29 cellular contexts compared by ENCODE assay signal in genomic region chr1:175690298-175690697, GRCh38. TPM values are rescaled to one million over a fixed set of nuclear protein-coding genes. Genes with fewer than 3 reads are reported as not detected.
DNase-seq lines count a peak whose midpoint lies in the region; ATAC-seq and TF ChIP-seq lines count a peak whose summit lies in the region.
"Had no signal": no experiment of that assay in that cellular context is flagged by ENCODE, and none has a peak within 500 bp of the region (broad histone marks: within the 10 kb centered on the region; RNA-seq: fewer than 3 reads in every experiment).

No MANE protein-coding gene starts in this region.

- H3K27me3 Mint-ChIP-seq in activated T-helper 1 cell treated with anti-CD3 and anti-CD28 coated beads, Interleukin-12 subunit alpha, Interleukin-12 subunit beta, Interleukin-2, Interleukin-4 antibody, amounts not matched to agents 30 ng/mL and 10 ng/mL and 1 ng/mL, durations not matched to agents 14 hours and 24 hours and 36 hours (ENCODE audit: insufficient read depth) = peaks cover 12% of the 10 kb centered on the region
- H3K27me3 Mint-ChIP-seq in T-helper 17 cell = peaks cover 17% of the 10 kb centered on the region

- ATAC-seq in GM18517 (IDR thresholded peaks at IDR 0.05; ENCODE audit: unreplicated experiment) = peak; percentile 52
- peak; percentile 44 for ATAC-seq in GM21529 (IDR thresholded peaks at IDR 0.05; ENCODE audit: unreplicated experiment)
- peak; percentile 78 for ATAC-seq in HG03442 (IDR thresholded peaks at IDR 0.05; ENCODE audit: unreplicated experiment)
- ATAC-seq in T-helper 17 cell = no peak
- ATAC-seq: activated CD8-positive, alpha-beta T cell treated with anti-CD3 and anti-CD28 coated beads for 36 hours; esophagus mucosa; right cardiac atrium; T-cell had no signal

- no peaks in the 10 kb centered on the region for H3K36me3 Mint-ChIP-seq in activated T-helper 1 cell treated with anti-CD3 and anti-CD28 coated beads, Interleukin-12 subunit alpha, Interleukin-12 subunit beta, Interleukin-2, Interleukin-4 antibody, amounts not matched to agents 30 ng/mL and 10 ng/mL and 1 ng/mL, durations not matched to agents 14 hours and 24 hours and 36 hours (ENCODE audit: low read depth)
- no peaks in the 10 kb centered on the region for H3K36me3 Mint-ChIP-seq in T-helper 17 cell (ENCODE audit: low read depth)
- H3K36me3 Mint-ChIP-seq: neural progenitor cell, T-cell had no signal

- DNase-seq in GM12865 (ENCODE audit: low read depth) (peak; percentile 40), T-helper 17 cell (no peak), posterior cingulate gyrus (no peak)
- no peak for DNase-seq in activated T-helper 1 cell treated with anti-CD3 and anti-CD28 coated beads, Interleukin-12 subunit alpha, Interleukin-12 subunit beta, Interleukin-2, Interleukin-4 antibody, amounts not matched to agents 30 ng/mL and 10 ng/mL and 1 ng/mL, durations not matched to agents 14 hours and 24 hours and 36 hours (ENCODE audit: low spot score)
- DNase-seq: activated CD4-positive, CD25-positive, alpha-beta regulatory T cell treated with anti-CD3 and anti-CD28 coated beads, Interleukin-2, amount 50 U/mL, for 72 hours; activated CD8-positive, alpha-beta T cell treated with anti-CD3 and anti-CD28 coated beads for 36 hours; activated effector memory CD4-positive, alpha-beta T cell treated with Interleukin-2 at 50 U/mL for 16 hours; C1 segment of cervical spinal cord; Caco-2; DND-41; endodermal cell; foreskin fibroblast; KG1; MM.1S; NCI-H2081 treated with DMSO at 0.1 percent for 48 hours; NCI-H446; right cardiac atrium; RPMI8226; spleen; T-cell had no signal

- no peaks in the 10 kb centered on the region for H3K9me3 Mint-ChIP-seq in activated T-helper 1 cell treated with anti-CD3 and anti-CD28 coated beads, Interleukin-12 subunit alpha, Interleukin-12 subunit beta, Interleukin-2, Interleukin-4 antibody, amounts not matched to agents 30 ng/mL and 10 ng/mL and 1 ng/mL, durations not matched to agents 14 hours and 24 hours and 36 hours
- H3K9me3 Mint-ChIP-seq: activated CD8-positive, alpha-beta T cell treated with anti-CD3 and anti-CD28 coated beads for 36 hours; central memory CD8-positive, alpha-beta T cell; dendritic cell treated with granulocyte-macrophage colony-stimulating factor and Interleukin-4, amounts not matched to agents 40 ng/mL and 50 ng/mL, for 4 days; endodermal cell; neural progenitor cell; T-cell had no signal

- H3K4me3 ChIP-seq in GM12865 (ENCODE audit: low read depth, low read length) = no peak overlapping the region
- H3K4me3 ChIP-seq: neural progenitor cell, SJSA1, spleen had no signal

- no peak for TF ChIP-seq CTCF in GM12865 (IDR thresholded peaks at IDR 0.05; ENCODE audit: insufficient read depth, low read depth, low read length, missing control alignments)

- H3K9me3 ChIP-seq in T-helper 17 cell (ENCODE audit: control insufficient read depth, low read length, poor library complexity, severe bottlenecking) = no peaks in the 10 kb centered on the region
- H3K9me3 ChIP-seq: Caco-2, SJSA1, spleen had no signal

- H3K27ac Mint-ChIP-seq in activated T-helper 1 cell treated with anti-CD3 and anti-CD28 coated beads, Interleukin-12 subunit alpha, Interleukin-12 subunit beta, Interleukin-2, Interleukin-4 antibody, amounts not matched to agents 30 ng/mL and 10 ng/mL and 1 ng/mL, durations not matched to agents 14 hours and 24 hours and 36 hours = no peak overlapping the region
- H3K27ac Mint-ChIP-seq in T-helper 17 cell = no peak overlapping the region
- H3K27ac Mint-ChIP-seq: activated CD8-positive, alpha-beta T cell treated with anti-CD3 and anti-CD28 coated beads for 36 hours; dendritic cell treated with granulocyte-macrophage colony-stimulating factor and Interleukin-4, amounts not matched to agents 40 ng/mL and 50 ng/mL, for 4 days; endodermal cell; neural progenitor cell; T-cell had no signal

- no peak overlapping the region for H3K4me3 Mint-ChIP-seq in activated T-helper 1 cell treated with anti-CD3 and anti-CD28 coated beads, Interleukin-12 subunit alpha, Interleukin-12 subunit beta, Interleukin-2, Interleukin-4 antibody, amounts not matched to agents 30 ng/mL and 10 ng/mL and 1 ng/mL, durations not matched to agents 14 hours and 24 hours and 36 hours
- H3K4me3 Mint-ChIP-seq in T-helper 17 cell = no peak overlapping the region
- H3K4me3 Mint-ChIP-seq: activated CD8-positive, alpha-beta T cell treated with anti-CD3 and anti-CD28 coated beads for 36 hours; central memory CD8-positive, alpha-beta T cell; dendritic cell treated with granulocyte-macrophage colony-stimulating factor and Interleukin-4, amounts not matched to agents 40 ng/mL and 50 ng/mL, for 4 days; endodermal cell; neural progenitor cell; T-cell had no signal

- H3K4me1 Mint-ChIP-seq in activated T-helper 1 cell treated with anti-CD3 and anti-CD28 coated beads, Interleukin-12 subunit alpha, Interleukin-12 subunit beta, Interleukin-2, Interleukin-4 antibody, amounts not matched to agents 30 ng/mL and 10 ng/mL and 1 ng/mL, durations not matched to agents 14 hours and 24 hours and 36 hours (ENCODE audit: low read depth) = no peaks in the 10 kb centered on the region
- H3K4me1 Mint-ChIP-seq in T-helper 17 cell = no peaks in the 10 kb centered on the region
- H3K4me1 Mint-ChIP-seq: central memory CD8-positive, alpha-beta T cell; neural progenitor cell; T-cell had no signal

- intact Hi-C loops in activated T-helper 1 cell treated with anti-CD3 and anti-CD28 coated beads, Interleukin-12 subunit alpha, Interleukin-12 subunit beta, Interleukin-2, Interleukin-4 antibody, amounts not matched to agents 30 ng/mL and 10 ng/mL and 1 ng/mL, durations not matched to agents 14 hours and 24 hours and 36 hours (cut with micrococcal nuclease) = no loop called here
- intact Hi-C loops in posterior cingulate gyrus (cut with DNase I) = no loop called here

RNA-seq across cellular contexts. Expression of gene TNR, which starts 53.1 kb away (rescaled TPM):
- total RNA-seq in activated T-helper 1 cell treated with anti-CD3 and anti-CD28 coated beads, Interleukin-12 subunit alpha, Interleukin-12 subunit beta, Interleukin-2, Interleukin-4 antibody, amounts not matched to agents 30 ng/mL and 10 ng/mL and 1 ng/mL, durations not matched to agents 14 hours and 24 hours and 36 hours = not detected in 2 replicates
- under 1 TPM in 1 of 2 donors, not detected in 1; 0.17 TPM for total RNA-seq in T-helper 17 cell
- total RNA-seq: activated CD8-positive, alpha-beta T cell treated with anti-CD3 and anti-CD28 coated beads for 36 hours; Caco-2; lung microvascular endothelial cell; T-cell had no signal
